8 cellular contexts compared by ENCODE assay signal in genomic region chrX:41333994-41334865, GRCh38. TPM values are rescaled to one million over a fixed set of nuclear protein-coding genes. Genes with fewer than 3 reads are reported as not detected.
DNase-seq lines count a peak whose midpoint lies in the region; ATAC-seq and TF ChIP-seq lines count a peak whose summit lies in the region.

TSS of gene DDX3X (plus strand) at chrX:41334162. CDS start at chrX:41334253, 91 bp downstream.

- ATAC-seq in GM21515 (IDR thresholded peaks at IDR 0.05; ENCODE audit: unreplicated experiment) = peak; percentile 50
- ATAC-seq in activated T-helper 17 cell treated with anti-CD3 and anti-CD28 coated beads, Interleukin-2, amount 50 U/mL, for 72 hours (replicated peaks) = peak; percentile 64
- ATAC-seq in natural killer cell treated with Interleukin-12 subunit alpha and Interleukin-12 subunit beta and Interleukin-15 and Interleukin-18, amount 100 ng/mL, for 72 hours = peak; percentile 77 to 86
- peak; percentile 63 for ATAC-seq in stimulated activated naive CD8-positive, alpha-beta T cell treated with anti-CD3 and anti-CD28 coated beads, Interleukin-15, Interleukin-2, amounts not matched to agents 100 U/mL and 50 U/mL, for 24 hours

- no peaks in the 10 kb centered on the region for H3K27me3 Mint-ChIP-seq in activated T-helper 17 cell treated with anti-CD3 and anti-CD28 coated beads, Interleukin-2, amount 50 U/mL, for 72 hours
- H3K27me3 Mint-ChIP-seq in natural killer cell treated with Interleukin-12 subunit alpha and Interleukin-12 subunit beta and Interleukin-15 and Interleukin-18, amount 100 ng/mL, for 72 hours = no peaks in the 10 kb centered on the region

- H3K4me1 Mint-ChIP-seq in activated T-helper 17 cell treated with anti-CD3 and anti-CD28 coated beads, Interleukin-2, amount 50 U/mL, for 72 hours = peaks cover under 1% of the 10 kb centered on the region
- H3K4me1 Mint-ChIP-seq in natural killer cell treated with Interleukin-12 subunit alpha and Interleukin-12 subunit beta and Interleukin-15 and Interleukin-18, amount 100 ng/mL, for 72 hours (ENCODE audit: low read depth in 2 of 2) = peaks cover 31 to 66% of the 10 kb centered on the region in 2 donors

- H3K9me3 Mint-ChIP-seq in activated T-helper 17 cell treated with anti-CD3 and anti-CD28 coated beads, Interleukin-2, amount 50 U/mL, for 72 hours = no peaks in the 10 kb centered on the region
- H3K9me3 Mint-ChIP-seq in natural killer cell treated with Interleukin-12 subunit alpha and Interleukin-12 subunit beta and Interleukin-15 and Interleukin-18, amount 100 ng/mL, for 72 hours = no peaks in the 10 kb centered on the region

- TF ChIP-seq CTCF in Peyer's patch (IDR thresholded peaks at IDR 0.05) = peak in 3 of 6 experiments; percentile 33 to 55 (median 35)
- peak; percentile 25 for TF ChIP-seq CTCF in fibroblast of mammary gland (conservative IDR thresholded peaks at IDR 0.05; ENCODE audit: control insufficient read depth, insufficient read depth, low read depth, low read length)

- no peaks in the 10 kb centered on the region for H3K36me3 ChIP-seq in Peyer's patch

- H3K27me3 ChIP-seq in Peyer's patch = no peaks in the 10 kb centered on the region

- H3K4me3 ChIP-seq in Peyer's patch = peak within 1 kb of the TSS; percentile 75 to 94 (median 84)
- peak within 1 kb of the TSS; percentile 99 for H3K4me3 ChIP-seq in fibroblast of mammary gland (ENCODE audit: control insufficient read depth, low read depth, low read length)

- H3K4me3 Mint-ChIP-seq in activated T-helper 17 cell treated with anti-CD3 and anti-CD28 coated beads, Interleukin-2, amount 50 U/mL, for 72 hours = peak within 1 kb of the TSS; percentile 95
- H3K4me3 Mint-ChIP-seq in natural killer cell treated with Interleukin-12 subunit alpha and Interleukin-12 subunit beta and Interleukin-15 and Interleukin-18, amount 100 ng/mL, for 72 hours = peak within 1 kb of the TSS; percentile 100

- H3K4me1 ChIP-seq in Peyer's patch = no peaks in the 10 kb centered on the region

- H3K36me3 Mint-ChIP-seq in activated T-helper 17 cell treated with anti-CD3 and anti-CD28 coated beads, Interleukin-2, amount 50 U/mL, for 72 hours (ENCODE audit: low read depth) = peaks cover 61% of the 10 kb centered on the region
- peaks cover 7% of the 10 kb centered on the region for H3K36me3 Mint-ChIP-seq in natural killer cell treated with Interleukin-12 subunit alpha and Interleukin-12 subunit beta and Interleukin-15 and Interleukin-18, amount 100 ng/mL, for 72 hours

- peak within 1 kb of the TSS; percentile 97 to 100 (median 99) for H3K27ac ChIP-seq in Peyer's patch

- H3K27ac Mint-ChIP-seq in activated T-helper 17 cell treated with anti-CD3 and anti-CD28 coated beads, Interleukin-2, amount 50 U/mL, for 72 hours = peak within 1 kb of the TSS; percentile 100
- peak within 1 kb of the TSS; percentile 100 for H3K27ac Mint-ChIP-seq in natural killer cell treated with Interleukin-12 subunit alpha and Interleukin-12 subunit beta and Interleukin-15 and Interleukin-18, amount 100 ng/mL, for 72 hours

- peak; percentile 21 for DNase-seq in DMS114 treated with DMSO at 0.1 percent for 48 hours (lab: John Stamatoyannopoulos, UW; ENCODE audit: unreplicated experiment)
- peak; percentile 52 for DNase-seq in HuH-7.5 (ENCODE audit: low spot score)
- DNase-seq in Peyer's patch = peak; percentile 86 to 96 (median 90)
- peak; percentile 90 for DNase-seq in fibroblast of mammary gland (ENCODE audit: low read depth)
- peak; percentile 94 for DNase-seq in natural killer cell treated with Interleukin-12 subunit alpha and Interleukin-12 subunit beta and Interleukin-15 and Interleukin-18, amount 100 ng/mL, for 72 hours (ENCODE audit: low spot score)
- peak; percentile 82 for DNase-seq in stimulated activated naive CD8-positive, alpha-beta T cell treated with anti-CD3 and anti-CD28 coated beads, Interleukin-15, Interleukin-2, amounts not matched to agents 100 U/mL and 50 U/mL, for 24 hours

- no peaks in the 10 kb centered on the region for H3K9me3 ChIP-seq in Peyer's patch

- peak; percentile 98 to 99 for TF ChIP-seq POLR2A in Peyer's patch (IDR thresholded peaks at IDR 0.05)

RNA-seq across cellular contexts. Expression of gene DDX3X, which starts in this region (rescaled TPM):
- total RNA-seq in Peyer's patch = 100 to 1,000 TPM; 152 to 215 (median 179) TPM
- 100 to 1,000 TPM; 226 to 303 TPM for total RNA-seq in activated T-helper 17 cell treated with anti-CD3 and anti-CD28 coated beads, Interleukin-2, amount 50 U/mL, for 72 hours
- 100 to 1,000 TPM; 252 to 451 TPM for total RNA-seq in natural killer cell treated with Interleukin-12 subunit alpha and Interleukin-12 subunit beta and Interleukin-15 and Interleukin-18, amount 100 ng/mL, for 72 hours

Comparison
In these comparisons a context has a peak if more than half of its experiments do, and no peak if none do; other contexts are left out.
1. Peak in every context shown above with its lines: DNase-seq, ATAC-seq, H3K4me3 ChIP-seq and H3K27ac ChIP-seq.
2. DNase-seq: peak in every context shown above with its lines; median percentile 94 in natural killer cell treated with Interleukin-12 subunit alpha and Interleukin-12 subunit beta and Interleukin-15 and Interleukin-18, amount 100 ng/mL, for 72 hours; 90 in Peyer's patch; 90 in fibroblast of mammary gland; 82 in stimulated activated naive CD8-positive, alpha-beta T cell treated with anti-CD3 and anti-CD28 coated beads, Interleukin-15, Interleukin-2, amounts not matched to agents 100 U/mL and 50 U/mL, for 24 hours; 52 in HuH-7.5; 21 in DMS114 treated with DMSO at 0.1 percent for 48 hours.